25 cellular contexts compared by ENCODE assay signal in genomic region chr15:75750261-75751050, GRCh38. TPM values are rescaled to one million over a fixed set of nuclear protein-coding genes. Genes with fewer than 3 reads are reported as not detected.
A peak's percentile ranks its signal among the peaks of the same experiment; 100 is the strongest.
DNase-seq lines count a peak whose midpoint lies in the region; ATAC-seq, FAIRE-seq and TF ChIP-seq lines count a peak whose summit lies in the region.
"Had no signal": no experiment of that assay in that cellular context is flagged by ENCODE, and none has a peak within 500 bp of the region (broad histone marks: within the 10 kb centered on the region; RNA-seq: fewer than 3 reads in every experiment).

No MANE protein-coding gene starts in this region.

- H2BK5ac ChIP-seq in mesenchymal stem cell (ENCODE audit: low read depth, low read length, poor library complexity, severe bottlenecking), result no peak overlapping the region

- DNase-seq in NCI-H146 (lab: John Stamatoyannopoulos, UW) (peak; percentile 17), NCI-H146 treated with DMSO at 0.1 percent for 48 hours (lab: John Stamatoyannopoulos, UW; ENCODE audit: unreplicated experiment) (no peak), SJCRH30 (peak; percentile 86 to 90), mesenchymal stem cell (no peak), upper lobe of right lung (peak; percentile 40), pancreas (no peak), GM23248 (no peak), HAP-1 (ENCODE audit: low spot score in 2 of 2) (no peak)
- DNase-seq: Calu3; DMS79 treated with DMSO at 0.1 percent for 48 hours; GF-D8; H7; KBM-7; MG63; NCI-H1105 treated with DMSO at 0.1 percent for 48 hours; NCI-H1694; NCI-H2029 treated with DMSO at 0.1 percent for 48 hours; NCI-H446 treated with DMSO at 0.1 percent for 48 hours; NCI-H526; NCI-H82; NK-92 treated with Interleukin-12 subunit alpha and Interleukin-12 subunit beta, amount 100 ng/mL, for 24 hours; PC-9; Right ventricle myocardium superior had no signal

- no peak overlapping the region for H3K4me2 ChIP-seq in mesenchymal stem cell (ENCODE audit: low read length, poor library complexity, severe bottlenecking)
- no peak overlapping the region for H3K4me2 ChIP-seq in GM23248 (ENCODE audit: unreplicated experiment)
- H3K4me2 ChIP-seq: PC-9 had no signal

- H3F3A ChIP-seq in GM23248 (ENCODE audit: insufficient read depth), result no peaks in the 10 kb centered on the region

- H4K8ac ChIP-seq in mesenchymal stem cell (ENCODE audit: low read length), result no peak overlapping the region

- no peak overlapping the region for H3K14ac ChIP-seq in mesenchymal stem cell (ENCODE audit: low read length in 2 of 2)

- H3K27me3 ChIP-seq in SJCRH30 (no peaks in the 10 kb centered on the region), mesenchymal stem cell (ENCODE audit: control insufficient read depth in 1 of 2, insufficient read depth in 1 of 2, low read length in 2 of 2) (peaks cover 0 to 8% of the 10 kb centered on the region in 2 experiments), upper lobe of right lung (no peaks in the 10 kb centered on the region), pancreas (no peaks in the 10 kb centered on the region), GM23248 (replicated peaks; ENCODE audit: insufficient read depth) (no peaks in the 10 kb centered on the region), HAP-1 (ENCODE audit: low read depth) (no peaks in the 10 kb centered on the region)

- 91% methylated on average over 10 of the region's 10 CpGs for WGBS in mesenchymal stem cell
- 82 to 87% methylated on average over 10 of the region's 10 CpGs for WGBS in pancreas, 2 donors
- WGBS in GM23248 (ENCODE audit: low coverage in 1 of 2, low lambda C conversion rate in 2 of 2, missing lambda C conversion rate in 2 of 2), 2 experiments, result 56 to 59% methylated on average over 10 of the region's 10 CpGs

- H3K79me1 ChIP-seq in mesenchymal stem cell (replicated peaks; ENCODE audit: low read length, poor library complexity, severe bottlenecking), result no peaks in the 10 kb centered on the region

- in situ Hi-C loops in GM23248 (cut with MboI), result no loop called here
- in situ Hi-C loops in HAP-1 (cut with MboI; ENCODE audit: low sequenced_read_pairs), result no loop called here

- no peaks in the 10 kb centered on the region for H4K20me1 ChIP-seq in GM23248 (ENCODE audit: insufficient read depth)

- FAIRE-seq in pancreas (lab: Jason Lieb, UNC), result no peak
- FAIRE-seq: GM12891 had no signal

- H2BK120ac ChIP-seq in mesenchymal stem cell (ENCODE audit: low read depth, low read length), result no peak overlapping the region

- ATAC-seq in upper lobe of right lung, result peak; percentile 15
- ATAC-seq in pancreas, result no peak

- no peak overlapping the region for H4K91ac ChIP-seq in mesenchymal stem cell (ENCODE audit: low read length)

- intact Hi-C loops in upper lobe of right lung (cut with DNase I), result no loop called here
- intact Hi-C loops in pancreas (cut with DNase I), result no loop called here

- H3K18ac ChIP-seq in mesenchymal stem cell (ENCODE audit: low read depth in 1 of 2, low read length in 2 of 2), result no peak overlapping the region

- H3K4ac ChIP-seq in mesenchymal stem cell (ENCODE audit: low read depth in 1 of 2, low read length in 2 of 2), result no peak overlapping the region

- H3K27ac ChIP-seq in SJCRH30 (no peak overlapping the region), mesenchymal stem cell (ENCODE audit: low read length, poor library complexity, severe bottlenecking) (no peak overlapping the region), upper lobe of right lung (no peak overlapping the region), pancreas (no peak overlapping the region), GM23248 (no peak overlapping the region)
- H3K27ac ChIP-seq: 22Rv1, PC-9 had no signal

- no peaks in the 10 kb centered on the region for H3K79me2 ChIP-seq in GM23248 (ENCODE audit: insufficient read depth)

- H3K9me2 ChIP-seq in GM23248 (ENCODE audit: insufficient read depth), result no peaks in the 10 kb centered on the region

- H3K36me3 ChIP-seq in SJCRH30, result no peaks in the 10 kb centered on the region
- H3K36me3 ChIP-seq in mesenchymal stem cell (ENCODE audit: control insufficient read depth in 1 of 2, insufficient read depth in 2 of 2, low read depth in 1 of 2, low read length in 2 of 2), result no peaks in the 10 kb centered on the region
- H3K36me3 ChIP-seq in upper lobe of right lung, result no peaks in the 10 kb centered on the region
- no peaks in the 10 kb centered on the region for H3K36me3 ChIP-seq in pancreas
- no peaks in the 10 kb centered on the region for H3K36me3 ChIP-seq in GM23248 (ENCODE audit: low read depth)
- H3K36me3 ChIP-seq in HAP-1 (replicated peaks), result no peaks in the 10 kb centered on the region
- H3K36me3 ChIP-seq: MG63 had no signal

- H3K9me3 ChIP-seq in SJCRH30 (replicated peaks) (no peaks in the 10 kb centered on the region), mesenchymal stem cell (ENCODE audit: control insufficient read depth, low read length) (no peaks in the 10 kb centered on the region), upper lobe of right lung (no peaks in the 10 kb centered on the region), pancreas (no peaks in the 10 kb centered on the region), GM23248 (ENCODE audit: low read depth) (no peaks in the 10 kb centered on the region), HAP-1 (no peaks in the 10 kb centered on the region)
- H3K9me3 ChIP-seq: MG63 had no signal

- H3K9ac ChIP-seq in mesenchymal stem cell (ENCODE audit: low read length) (no peak overlapping the region), GM23248 (no peak overlapping the region)

- H3K4me3 ChIP-seq in SJCRH30 (no peak overlapping the region), mesenchymal stem cell (ENCODE audit: insufficient read depth in 1 of 2, low read depth in 1 of 2, low read length in 2 of 2) (no peak overlapping the region), upper lobe of right lung (no peak overlapping the region), pancreas (no peak overlapping the region), GM23248 (no peak overlapping the region), HAP-1 (no peak overlapping the region)
- H3K4me3 ChIP-seq: MG63, PC-9 had no signal

- TF ChIP-seq CTCF in upper lobe of right lung (IDR thresholded peaks at IDR 0.05) (no peak), pancreas (IDR thresholded peaks at IDR 0.05) (no peak)

- H2BK15ac ChIP-seq in mesenchymal stem cell (ENCODE audit: low read depth, poor library complexity, severe bottlenecking), result peak overlapping the region; percentile 5

- H3K4me1 ChIP-seq in SJCRH30, result peaks cover 11% of the 10 kb centered on the region
- H3K4me1 ChIP-seq in mesenchymal stem cell (ENCODE audit: control insufficient read depth, insufficient read depth, low read depth, low read length), result no peaks in the 10 kb centered on the region
- no peaks in the 10 kb centered on the region for H3K4me1 ChIP-seq in upper lobe of right lung
- H3K4me1 ChIP-seq in pancreas, result no peaks in the 10 kb centered on the region
- H3K4me1 ChIP-seq in GM23248 (ENCODE audit: insufficient read depth), result no peaks in the 10 kb centered on the region
- H3K4me1 ChIP-seq in HAP-1, result no peaks in the 10 kb centered on the region

- no peak overlapping the region for H2AK5ac ChIP-seq in mesenchymal stem cell (ENCODE audit: low read length, severe bottlenecking)

- H2BK12ac ChIP-seq in mesenchymal stem cell (ENCODE audit: low read length in 2 of 2), result peak overlapping the region in 1 of 2 experiments; percentile 56

- H3K23ac ChIP-seq in mesenchymal stem cell (ENCODE audit: low read length in 2 of 2), result no peak overlapping the region

- H2AFZ ChIP-seq in mesenchymal stem cell (ENCODE audit: low read depth, low read length), result no peak overlapping the region
- no peak overlapping the region for H2AFZ ChIP-seq in GM23248
- H2AFZ ChIP-seq: PC-9 had no signal

RNA-seq across cellular contexts. Expression of gene CSPG4, which starts 37.8 kb away (rescaled TPM):
- 10.4 and 11.1 TPM in 2 replicates for total RNA-seq in SJCRH30 (2014; rRNA removed; shearing (Covaris generic))
- polyA plus RNA-seq in mesenchymal stem cell (2013, experiment 1 of 2), result 12.4 TPM
- 11.3 TPM for polyA plus RNA-seq in mesenchymal stem cell (2013, experiment 2 of 2)
- total RNA-seq in upper lobe of right lung (12.6 TPM), pancreas (1 to 10 TPM in 2 of 6 donors, under 1 TPM in 4; 0.35 to 1.2 (median 0.95) TPM)
- polyA plus RNA-seq in pancreas (1 to 10 TPM; 2.9 to 3.1 TPM), GM23248 (2016; fragmentation: Nextera tagmentation; extraction: Ambion mirVana) (5.3 and 5.6 TPM in 2 replicates)
- 25.8 and 27.6 TPM in 2 replicates for total RNA-seq in GM23248 (2014; rRNA removed; shearing (Covaris generic))
- total RNA-seq: Calu3 had no signal

Comparison
In these comparisons a context has a peak if more than half of its experiments do, and no peak if none do; other contexts are left out.
1. DNase-seq: peak in NCI-H146 (single experiment), SJCRH30 (2 of 2) and upper lobe of right lung (single experiment); none in NCI-H146 treated with DMSO at 0.1 percent for 48 hours (single experiment), mesenchymal stem cell (single experiment), pancreas (0 of 6), GM23248 (single experiment) and HAP-1 (0 of 2).